ENCODE assay signal across 9 cellular contexts in the genomic region with DNA sequence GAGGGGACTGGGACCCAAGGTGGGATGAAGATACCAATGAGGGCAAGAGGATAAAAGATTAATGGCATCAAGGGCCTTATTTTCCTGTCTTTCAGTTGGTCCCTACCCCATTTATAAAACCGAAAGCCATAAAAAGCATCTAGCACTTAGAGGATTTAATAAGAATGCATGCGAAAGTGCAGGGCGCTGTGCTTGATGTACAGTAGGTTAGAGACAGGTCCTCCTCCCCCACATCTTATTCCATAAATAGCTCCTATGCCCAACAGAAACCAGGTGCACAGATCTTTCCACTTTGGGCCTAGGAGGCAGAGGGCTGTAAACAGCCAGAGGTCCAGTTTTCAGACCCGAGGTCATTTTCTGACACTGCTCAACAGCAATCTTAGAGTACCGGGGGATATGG. TPM values are rescaled to one million over a fixed set of nuclear protein-coding genes. Genes with fewer than 3 reads are reported as not detected.
A peak's percentile ranks its signal among the peaks of the same experiment; 100 is the strongest.
DNase-seq lines count a peak whose midpoint lies in the region; ATAC-seq and TF ChIP-seq lines count a peak whose summit lies in the region.
"Had no signal": no experiment of that assay in that cellular context is flagged by ENCODE, and none has a peak within 500 bp of the region (broad histone marks: within the 10 kb centered on the region; RNA-seq: fewer than 3 reads in every experiment).

No MANE protein-coding gene starts in this region.

- H3K4me1 Mint-ChIP-seq in activated naive CD4-positive, alpha-beta T cell treated with anti-CD3 and anti-CD28 coated beads, Interleukin-2, amount 10 ng/mL, durations not matched to agents 7 days and 5 days: peaks cover 57% of the 10 kb centered on the region
- H3K4me1 Mint-ChIP-seq in mesothelial cell of epicardium: peaks cover 36% of the 10 kb centered on the region

- peak overlapping the region; percentile 33 for H3K27ac ChIP-seq in caudate nucleus (ENCODE audit: low read depth, low read length)
- peak overlapping the region; percentile 95 to 98 for H3K27ac ChIP-seq in uterus

- H3K4me3 ChIP-seq in uterus: peak overlapping the region; percentile 89 to 97

- H3K27me3 ChIP-seq in uterus: no peaks in the 10 kb centered on the region

- H3K27ac Mint-ChIP-seq in activated naive CD4-positive, alpha-beta T cell treated with anti-CD3 and anti-CD28 coated beads, Interleukin-2, amount 10 ng/mL, durations not matched to agents 7 days and 5 days: peak overlapping the region; percentile 81
- peak overlapping the region; percentile 76 for H3K27ac Mint-ChIP-seq in mesothelial cell of epicardium

- no peak for TF ChIP-seq POLR2A in uterus (IDR thresholded peaks at IDR 0.05)

- no peaks in the 10 kb centered on the region for H3K4me1 ChIP-seq in uterus

- H3K36me3 Mint-ChIP-seq in activated naive CD4-positive, alpha-beta T cell treated with anti-CD3 and anti-CD28 coated beads, Interleukin-2, amount 10 ng/mL, durations not matched to agents 7 days and 5 days: peaks cover 27% of the 10 kb centered on the region
- H3K36me3 Mint-ChIP-seq in mesothelial cell of epicardium: peaks cover 15% of the 10 kb centered on the region

- peak overlapping the region; percentile 88 for H3K4me3 Mint-ChIP-seq in activated naive CD4-positive, alpha-beta T cell treated with anti-CD3 and anti-CD28 coated beads, Interleukin-2, amount 10 ng/mL, durations not matched to agents 7 days and 5 days
- H3K4me3 Mint-ChIP-seq in mesothelial cell of epicardium: peak overlapping the region; percentile 95

- no peaks in the 10 kb centered on the region for H3K36me3 ChIP-seq in uterus

- no peaks in the 10 kb centered on the region for H3K27me3 Mint-ChIP-seq in activated naive CD4-positive, alpha-beta T cell treated with anti-CD3 and anti-CD28 coated beads, Interleukin-2, amount 10 ng/mL, durations not matched to agents 7 days and 5 days
- H3K27me3 Mint-ChIP-seq in mesothelial cell of epicardium (ENCODE audit: low read depth): no peaks in the 10 kb centered on the region

- intact Hi-C loops in uterus (cut with DNase I; ENCODE audit: low total_unique reads): no loop called here

- no peaks in the 10 kb centered on the region for H3K9me3 Mint-ChIP-seq in activated naive CD4-positive, alpha-beta T cell treated with anti-CD3 and anti-CD28 coated beads, Interleukin-2, amount 10 ng/mL, durations not matched to agents 7 days and 5 days
- H3K9me3 Mint-ChIP-seq in mesothelial cell of epicardium: no peaks in the 10 kb centered on the region

- TF ChIP-seq CTCF in mesothelial cell of epicardium (IDR thresholded peaks at IDR 0.05; ENCODE audit: unreplicated experiment) (no peak), uterus (IDR thresholded peaks at IDR 0.05) (no peak), GM10266 (IDR thresholded peaks at IDR 0.05; ENCODE audit: control insufficient read depth, insufficient read depth, low read depth, missing control alignments) (no peak)

- H3K9me3 ChIP-seq in uterus: no peaks in the 10 kb centered on the region

- CTCF ChIA-PET in activated naive CD4-positive, alpha-beta T cell treated with anti-CD3 and anti-CD28 coated beads, Interleukin-2, amount 10 ng/mL, durations not matched to agents 7 days and 5 days (lab: Charles Lee): interaction anchor here (1.0 to 4.1 kb wide), 7 partner anchors 12 to 303 kb away, joined by 3 to 49 read pairs (median 6); a partner anchor contains a TSS

- no peak for ATAC-seq in HG03571 (IDR thresholded peaks at IDR 0.05; ENCODE audit: unreplicated experiment)
- ATAC-seq in HG03139 (IDR thresholded peaks at IDR 0.05; ENCODE audit: unreplicated experiment): no peak

- peak; percentile 28 for DNase-seq in activated naive CD4-positive, alpha-beta T cell treated with anti-CD3 and anti-CD28 coated beads, Interleukin-2, amount 10 ng/mL, durations not matched to agents 7 days and 5 days
- DNase-seq in activated naive CD4-positive, alpha-beta T cell treated with Interleukin-2 at 50 U/mL for 16 hours: no peak
- peak in 5 of 61 donors; percentile 38 to 55 (median 44) for DNase-seq in caudate nucleus (lab: John Stamatoyannopoulos, UW)
- DNase-seq in mesothelial cell of epicardium (ENCODE audit: low spot score in 2 of 2, unreplicated experiment in 2 of 2): no peak
- DNase-seq in uterus: no peak
- DNase-seq in GM10266 (ENCODE audit: extremely low spot score): no peak

RNA-seq across cellular contexts. Expression of a gene that starts 1.2 kb away (rescaled TPM):
- 88.7 to 91.3 TPM (median 91.1 TPM) in 3 replicates for total RNA-seq in mesothelial cell of epicardium
- 10 to 100 TPM in 2 of 4 donors, 1 to 10 TPM in 2; 2.4 to 73.1 (median 7.3) TPM for total RNA-seq in uterus

RNA-seq across cellular contexts. Expression of a gene that starts 22.7 kb away (rescaled TPM):
- not detected in 3 replicates for total RNA-seq in mesothelial cell of epicardium
- total RNA-seq in uterus: not detected
- total RNA-seq: occipital lobe had no signal

RNA-seq across cellular contexts. Expression of a gene that starts 22.9 kb away (rescaled TPM):
- total RNA-seq in mesothelial cell of epicardium: 88.9 to 95.9 TPM (median 94.6 TPM) in 3 replicates
- 10 to 100 TPM; 56.9 to 78.8 (median 72.3) TPM for total RNA-seq in uterus

RNA-seq across cellular contexts. Expression of a gene that starts 28.3 kb away (rescaled TPM):
- total RNA-seq in mesothelial cell of epicardium (21.9 to 24.3 TPM (median 23.7 TPM) in 3 replicates), uterus (10 to 100 TPM; 16.8 to 26.9 (median 22.2) TPM)
